16 cellular contexts compared by ENCODE assay signal in genomic region chr7:27107901-27108381, GRCh38. TPM values are rescaled to one million over a fixed set of nuclear protein-coding genes. Genes with fewer than 3 reads are reported as not detected.
DNase-seq lines count a peak whose midpoint lies in the region; ATAC-seq, FAIRE-seq and TF ChIP-seq lines count a peak whose summit lies in the region.
"Had no signal": no experiment of that assay in that cellular context is flagged by ENCODE, and none has a peak within 500 bp of the region (broad histone marks: within the 10 kb centered on the region; RNA-seq: fewer than 3 reads in every experiment).

No MANE protein-coding gene starts in this region.

- no peak for FAIRE-seq in astrocyte (lab: Jason Lieb, UNC)

- peaks cover 39% of the 10 kb centered on the region for H3K79me2 ChIP-seq in astrocyte (ENCODE audit: insufficient read depth, low read length)

- peak overlapping the region; percentile 91 for H3K4me2 ChIP-seq in astrocyte (ENCODE audit: low read length)

- H3K27me3 ChIP-seq in astrocyte (ENCODE audit: insufficient read depth, low read length): peaks cover 57% of the 10 kb centered on the region
- peaks cover 0 to 11% (median 0%) of the 10 kb centered on the region in 4 donors for H3K27me3 ChIP-seq in esophagus squamous epithelium
- H3K27me3 ChIP-seq in mucosa of rectum (ENCODE audit: control insufficient read depth in 2 of 2, insufficient read depth in 2 of 2, low read length in 2 of 2): no peaks in the 10 kb centered on the region
- peaks cover 19% of the 10 kb centered on the region for H3K27me3 ChIP-seq in thymus (ENCODE audit: control insufficient read depth, insufficient read depth)
- no peaks in the 10 kb centered on the region for H3K27me3 ChIP-seq in MG63

- no peak overlapping the region for H3K27ac Mint-ChIP-seq in astrocyte (ENCODE audit: unreplicated experiment)
- H3K27ac Mint-ChIP-seq: activated CD4-positive, alpha-beta memory T cell treated with anti-CD3 and anti-CD28 coated beads, Interleukin-2, amount 10 ng/mL, durations not matched to agents 7 days and 5 days; CD8-positive, alpha-beta memory T cell; immature natural killer cell had no signal

- no peak overlapping the region for H2AFZ ChIP-seq in astrocyte (ENCODE audit: low read depth, low read length)

- H3K4me1 Mint-ChIP-seq in astrocyte (ENCODE audit: low read depth, unreplicated experiment): no peaks in the 10 kb centered on the region

- H3K9ac ChIP-seq in astrocyte (ENCODE audit: low read length) (peak overlapping the region; percentile 68), mucosa of rectum (ENCODE audit: low read depth in 1 of 2, low read length in 2 of 2) (peak overlapping the region; percentile 49 to 78)

- H3K9me3 Mint-ChIP-seq in astrocyte (ENCODE audit: unreplicated experiment): peaks cover 26% of the 10 kb centered on the region
- H3K9me3 Mint-ChIP-seq: activated CD4-positive, alpha-beta memory T cell treated with anti-CD3 and anti-CD28 coated beads, Interleukin-2, amount 10 ng/mL, durations not matched to agents 7 days and 5 days; CD8-positive, alpha-beta memory T cell; immature natural killer cell had no signal

- H3K4me1 ChIP-seq in astrocyte (ENCODE audit: insufficient read depth, low read length) (peaks cover 36% of the 10 kb centered on the region), esophagus squamous epithelium (peaks cover 21 to 100% (median 58%) of the 10 kb centered on the region in 3 donors), mucosa of rectum (ENCODE audit: control insufficient read depth in 2 of 2, insufficient read depth in 2 of 2, low read length in 2 of 2) (peaks cover 41 to 61% of the 10 kb centered on the region in 2 donors), thymus (ENCODE audit: control insufficient read depth, insufficient read depth, low read length) (no peaks in the 10 kb centered on the region)

- no peaks in the 10 kb centered on the region for H4K20me1 ChIP-seq in astrocyte (ENCODE audit: insufficient read depth, low read length)

- WGBS in esophagus squamous epithelium, 2 donors: 18 to 33% methylated on average over 2 of the region's 30 CpGs
- 92% methylated on average over 30 of the region's 30 CpGs for WGBS in thymus

- H3K27ac ChIP-seq in astrocyte (ENCODE audit: low read depth, low read length) (peak overlapping the region; percentile 70), esophagus squamous epithelium (peak overlapping the region; percentile 96 to 99 (median 99)), mucosa of rectum (ENCODE audit: low read depth in 2 of 2, low read length in 2 of 2) (peak overlapping the region; percentile 88 to 89), thymus (ENCODE audit: low read depth) (peak overlapping the region; percentile 86)
- H3K27ac ChIP-seq: prostate gland had no signal

- H3K9me3 ChIP-seq in astrocyte (ENCODE audit: insufficient read depth, low read depth, low read length) (no peaks in the 10 kb centered on the region), esophagus squamous epithelium (no peaks in the 10 kb centered on the region), mucosa of rectum (ENCODE audit: control insufficient read depth in 2 of 2, low read length in 2 of 2) (no peaks in the 10 kb centered on the region), thymus (ENCODE audit: control insufficient read depth) (no peaks in the 10 kb centered on the region), MG63 (no peaks in the 10 kb centered on the region)
- H3K9me3 ChIP-seq: prostate gland had no signal

- H3K4me3 Mint-ChIP-seq in astrocyte (ENCODE audit: unreplicated experiment): no peak overlapping the region
- H3K4me3 Mint-ChIP-seq: activated CD4-positive, alpha-beta memory T cell treated with anti-CD3 and anti-CD28 coated beads, Interleukin-2, amount 10 ng/mL, durations not matched to agents 7 days and 5 days; CD8-positive, alpha-beta memory T cell; immature natural killer cell had no signal

- in situ Hi-C loops in G401 (cut with HindIII; ENCODE audit: low sequenced_read_pairs): no loop called here

- intact Hi-C loops in esophagus squamous epithelium (cut with DNase I): no loop called here

- H3K4me3 ChIP-seq in astrocyte (ENCODE audit: insufficient read depth, low read depth, low read length) (no peak overlapping the region), esophagus squamous epithelium (peak overlapping the region; percentile 26 to 97 (median 72)), mucosa of rectum (ENCODE audit: low read length in 2 of 2) (peak overlapping the region; percentile 50 to 52), thymus (ENCODE audit: low read length) (no peak overlapping the region), MG63 (no peak overlapping the region)
- H3K4me3 ChIP-seq: prostate gland had no signal

- TF ChIP-seq POLR2A in esophagus squamous epithelium (IDR thresholded peaks at IDR 0.05): no peak

- no peak for TF ChIP-seq CTCF in astrocyte (IDR thresholded peaks at IDR 0.05; ENCODE audit: insufficient read depth, low read depth, low read length)
- no peak for TF ChIP-seq CTCF in esophagus squamous epithelium (IDR thresholded peaks at IDR 0.05)

- H3K36me3 ChIP-seq in astrocyte (ENCODE audit: insufficient read depth, low read length) (no peaks in the 10 kb centered on the region), esophagus squamous epithelium (no peaks in the 10 kb centered on the region), mucosa of rectum (ENCODE audit: control insufficient read depth in 2 of 2, insufficient read depth in 2 of 2, low read length in 2 of 2) (peaks cover 3 to 8% of the 10 kb centered on the region in 2 donors), thymus (ENCODE audit: control insufficient read depth, insufficient read depth) (no peaks in the 10 kb centered on the region), MG63 (no peaks in the 10 kb centered on the region)
- H3K36me3 ChIP-seq: prostate gland had no signal

- H3K36me3 Mint-ChIP-seq in astrocyte (ENCODE audit: low read depth, unreplicated experiment): peaks cover 4% of the 10 kb centered on the region
- H3K36me3 Mint-ChIP-seq: CD8-positive, alpha-beta memory T cell had no signal

- ATAC-seq in GM19351 (IDR thresholded peaks at IDR 0.05; ENCODE audit: unreplicated experiment) (no peak), HG02981 (IDR thresholded peaks at IDR 0.05; ENCODE audit: unreplicated experiment) (no peak)
- ATAC-seq: PC-3 had no signal

- DNase-seq in astrocyte (ENCODE audit: low read depth) (peak; percentile 19), esophagus squamous epithelium (lab: John Stamatoyannopoulos, UW) (no peak), G401 (ENCODE audit: low spot score) (no peak), MG63 (no peak)
- DNase-seq: activated CD4-positive, alpha-beta memory T cell treated with anti-CD3 and anti-CD28 coated beads, Interleukin-2, amount 10 ng/mL, durations not matched to agents 7 days and 5 days; activated naive CD4-positive, alpha-beta T cell treated with Interleukin-2 at 50 U/mL for 16 hours; CD8-positive, alpha-beta memory T cell; immature natural killer cell; NCI-H2171; PC-3; T-helper 2 cell had no signal

- H3K27me3 Mint-ChIP-seq in astrocyte (ENCODE audit: low read depth, unreplicated experiment): peaks cover 90% of the 10 kb centered on the region

RNA-seq across cellular contexts. Expression of gene HOXA2, which starts 5.5 kb away (rescaled TPM):
- not detected in 2 replicates for total RNA-seq in astrocyte
- 1 to 10 TPM in 3 of 4 donors, under 1 TPM in 1; 0.27 to 3.6 (median 1.5) TPM for total RNA-seq in esophagus squamous epithelium
- polyA plus RNA-seq in thymus: 3.9 TPM
- total RNA-seq in G401 (2014; rRNA removed; shearing (Covaris generic)): not detected in 2 replicates
- 0.35 TPM in 1 of 2 replicates, not detected in the other for total RNA-seq in MG63 (2014; rRNA removed; shearing (Covaris generic); ENCODE audit: low replicate concordance)
- total RNA-seq: activated CD4-positive, alpha-beta memory T cell treated with anti-CD3 and anti-CD28 coated beads, Interleukin-2, amount 10 ng/mL, durations not matched to agents 7 days and 5 days; CD8-positive, alpha-beta memory T cell had no signal
- polyA plus RNA-seq: CD8-positive, alpha-beta memory T cell; immature natural killer cell had no signal

RNA-seq across cellular contexts. Expression of gene HOXA1, which starts 12.1 kb away (rescaled TPM):
- total RNA-seq in astrocyte: 0.23 TPM in 1 of 2 replicates, not detected in the other
- total RNA-seq in esophagus squamous epithelium: 1 to 10 TPM; 1.6 to 2.5 (median 2.2) TPM
- 0.71 TPM for polyA plus RNA-seq in thymus
- total RNA-seq in G401 (2014; rRNA removed; shearing (Covaris generic)): 11.8 and 15.5 TPM in 2 replicates
- total RNA-seq in MG63 (2014; rRNA removed; shearing (Covaris generic); ENCODE audit: low replicate concordance): 0.27 and 1.1 TPM in 2 replicates

RNA-seq across cellular contexts. Expression of gene HOXA4, which starts 22.6 kb away (rescaled TPM):
- total RNA-seq in astrocyte (not detected in 2 replicates), esophagus squamous epithelium (1 to 10 TPM; 2.9 to 6.7 (median 4.1) TPM)
- 3.0 TPM for polyA plus RNA-seq in thymus
- not detected in 2 replicates for total RNA-seq in G401 (2014; rRNA removed; shearing (Covaris generic))
- 1.5 TPM in 1 of 2 replicates, not detected in the other for total RNA-seq in MG63 (2014; rRNA removed; shearing (Covaris generic); ENCODE audit: low replicate concordance)

RNA-seq across cellular contexts. Expression of gene HOXA5, which starts 35.5 kb away (rescaled TPM):
- not detected in 2 replicates for total RNA-seq in astrocyte
- total RNA-seq in esophagus squamous epithelium: 1 to 10 TPM; 3.6 to 8.2 (median 6.8) TPM
- 0.43 TPM for polyA plus RNA-seq in thymus
- total RNA-seq in G401 (2014; rRNA removed; shearing (Covaris generic)): 0.81 and 1.6 TPM in 2 replicates
- total RNA-seq in MG63 (2014; rRNA removed; shearing (Covaris generic); ENCODE audit: low replicate concordance): 1.7 and 2.7 TPM in 2 replicates
- total RNA-seq: activated CD4-positive, alpha-beta memory T cell treated with anti-CD3 and anti-CD28 coated beads, Interleukin-2, amount 10 ng/mL, durations not matched to agents 7 days and 5 days; CD8-positive, alpha-beta memory T cell had no signal
- polyA plus RNA-seq: CD8-positive, alpha-beta memory T cell had no signal

RNA-seq across cellular contexts. Expression of gene HOXA6, which starts 39.6 kb away (rescaled TPM):
- total RNA-seq in astrocyte (not detected in 2 replicates), esophagus squamous epithelium (1 to 10 TPM in 1 of 4 donors, under 1 TPM in 1, not detected in 2; 0.26 to 1.3 TPM)
- polyA plus RNA-seq in thymus: 0.09 TPM
- 5.1 TPM in 1 of 2 replicates, not detected in the other for total RNA-seq in G401 (2014; rRNA removed; shearing (Covaris generic))
- 0.82 and 5.1 TPM in 2 replicates for total RNA-seq in MG63 (2014; rRNA removed; shearing (Covaris generic); ENCODE audit: low replicate concordance)
- total RNA-seq: activated CD4-positive, alpha-beta memory T cell treated with anti-CD3 and anti-CD28 coated beads, Interleukin-2, amount 10 ng/mL, durations not matched to agents 7 days and 5 days; CD8-positive, alpha-beta memory T cell had no signal
- polyA plus RNA-seq: CD8-positive, alpha-beta memory T cell had no signal

Comparison
In these comparisons a context has a peak if more than half of its experiments do, and no peak if none do; other contexts are left out.
1. H3K4me3 ChIP-seq: peak in esophagus squamous epithelium (4 of 4) and mucosa of rectum (2 of 2); none in astrocyte (single experiment), thymus (single experiment) and MG63 (single experiment).
2. Peak in every context shown above with its lines, with median percentiles within 50 percentile points of each other: H3K27ac ChIP-seq.